In the genomic region with DNA sequence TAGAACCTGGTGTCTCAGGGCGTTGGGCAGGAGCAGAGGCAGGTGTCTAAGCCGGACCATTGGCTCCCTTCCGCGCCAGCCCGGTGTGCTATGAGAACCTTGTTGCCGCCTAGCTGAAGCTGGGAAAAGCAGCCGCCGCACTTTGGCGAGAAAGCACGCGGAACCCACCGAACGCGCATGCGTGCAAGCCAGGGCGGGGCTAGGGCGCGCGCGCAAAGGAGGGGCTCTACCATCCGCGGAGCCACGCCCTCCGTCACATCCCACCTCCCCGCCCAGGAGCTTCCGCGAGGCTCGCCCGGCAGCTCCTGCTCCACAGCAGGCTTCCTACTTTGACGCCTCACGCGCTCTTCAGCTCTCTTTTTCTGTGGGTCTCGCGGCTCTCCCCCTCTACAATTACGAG, we compare ENCODE assay signal across 8 cellular contexts. TPM values are rescaled to one million over a fixed set of nuclear protein-coding genes. Genes with fewer than 3 reads are reported as not detected.
DNase-seq lines count a peak whose midpoint lies in the region; ATAC-seq and TF ChIP-seq lines count a peak whose summit lies in the region.

No MANE protein-coding gene starts in this region.

- H3K9me2 ChIP-seq in MM.1S (replicated peaks; ENCODE audit: insufficient read depth, low read length): no peaks in the 10 kb centered on the region

- ATAC-seq in activated CD8-positive, alpha-beta T cell treated with anti-CD3 and anti-CD28 coated beads for 36 hours: peak; percentile 39
- peak in 6 of 8 donors; percentile 46 to 80 (median 65) for ATAC-seq in heart right ventricle
- ATAC-seq in HG02938 (IDR thresholded peaks at IDR 0.05; ENCODE audit: unreplicated experiment): no peak
- no peak for ATAC-seq in GM19023 (IDR thresholded peaks at IDR 0.05; ENCODE audit: unreplicated experiment)

- peaks cover 2% of the 10 kb centered on the region for H3K36me3 Mint-ChIP-seq in activated CD8-positive, alpha-beta T cell treated with anti-CD3 and anti-CD28 coated beads for 36 hours (ENCODE audit: low read depth)

- H3K27me3 Mint-ChIP-seq in activated CD8-positive, alpha-beta T cell treated with anti-CD3 and anti-CD28 coated beads for 36 hours: peaks cover 11% of the 10 kb centered on the region

- H3K4me2 ChIP-seq in MM.1S (ENCODE audit: low read depth, low read length): no peak overlapping the region

- H3K79me2 ChIP-seq in MM.1S (ENCODE audit: low read length): no peaks in the 10 kb centered on the region

- H2AFZ ChIP-seq in MM.1S (ENCODE audit: low read length): no peak overlapping the region

- intact Hi-C loops in activated CD8-positive, alpha-beta T cell treated with anti-CD3 and anti-CD28 coated beads for 36 hours (cut with micrococcal nuclease): no loop called here
- intact Hi-C loops in heart right ventricle (cut with DNase I): no loop called here

- CTCF ChIA-PET in activated CD8-positive, alpha-beta T cell treated with anti-CD3 and anti-CD28 coated beads for 36 hours (lab: Charles Lee): no interaction called here

- POLR2A ChIA-PET in activated CD8-positive, alpha-beta T cell treated with anti-CD3 and anti-CD28 coated beads for 36 hours (lab: Charles Lee): no interaction called here

- H3K4me1 Mint-ChIP-seq in activated CD8-positive, alpha-beta T cell treated with anti-CD3 and anti-CD28 coated beads for 36 hours (ENCODE audit: low read depth): no peaks in the 10 kb centered on the region

- H3K27ac Mint-ChIP-seq in activated CD8-positive, alpha-beta T cell treated with anti-CD3 and anti-CD28 coated beads for 36 hours: no peak overlapping the region

- H3K4me3 Mint-ChIP-seq in activated CD8-positive, alpha-beta T cell treated with anti-CD3 and anti-CD28 coated beads for 36 hours: no peak overlapping the region

- H4K20me1 ChIP-seq in MM.1S (ENCODE audit: insufficient read depth, low read length): no peaks in the 10 kb centered on the region

- H3F3A ChIP-seq in MM.1S (ENCODE audit: insufficient read depth, low read length): no peaks in the 10 kb centered on the region

- TF ChIP-seq CTCF in GM20000 (IDR thresholded peaks at IDR 0.05; ENCODE audit: extremely low read depth, missing control alignments): no peak
- TF ChIP-seq CTCF in activated CD8-positive, alpha-beta T cell treated with anti-CD3 and anti-CD28 coated beads for 36 hours (IDR thresholded peaks at IDR 0.05): no peak
- TF ChIP-seq CTCF in heart right ventricle (IDR thresholded peaks at IDR 0.05): no peak
- TF ChIP-seq CTCF in MM.1S (IDR thresholded peaks at IDR 0.05; ENCODE audit: low read length): no peak

- peaks cover 8% of the 10 kb centered on the region for H3K9me3 Mint-ChIP-seq in activated CD8-positive, alpha-beta T cell treated with anti-CD3 and anti-CD28 coated beads for 36 hours

- H3K27ac ChIP-seq in heart right ventricle: no peak overlapping the region
- H3K27ac ChIP-seq in MM.1S (ENCODE audit: low read length): no peak overlapping the region

- peaks cover 0 to 23% (median 0%) of the 10 kb centered on the region in 11 donors for H3K9me3 ChIP-seq in heart right ventricle
- no peaks in the 10 kb centered on the region for H3K9me3 ChIP-seq in MM.1S (replicated peaks; ENCODE audit: insufficient read depth, low read length)

- peaks cover 0 to 50% (median 12%) of the 10 kb centered on the region in 7 donors for H3K27me3 ChIP-seq in heart right ventricle
- H3K27me3 ChIP-seq in MM.1S (replicated peaks; ENCODE audit: insufficient read depth, low read length): no peaks in the 10 kb centered on the region; the same call in 1 of the 2 replicates

- DNase-seq in GM20000 (ENCODE audit: low spot score) (peak; percentile 69), heart right ventricle (peak; percentile 13 to 61), NCI-H345 treated with DMSO at 0.1 percent for 48 hours (lab: John Stamatoyannopoulos, UW; ENCODE audit: unreplicated experiment) (no peak), MM.1S (no peak)
- DNase-seq in activated CD8-positive, alpha-beta T cell treated with anti-CD3 and anti-CD28 coated beads for 36 hours: peak; percentile 38
- peak; percentile 2 to 36 for DNase-seq in stimulated activated CD4-positive, alpha-beta T cell treated with anti-CD3 and anti-CD28 coated beads, Interleukin-4, amount 100 ng/mL, for 4 hours

- H3K4me1 ChIP-seq in heart right ventricle: peaks cover 0 to 4% (median 0%) of the 10 kb centered on the region in 9 donors
- no peaks in the 10 kb centered on the region for H3K4me1 ChIP-seq in MM.1S (ENCODE audit: low read length)

- H3K36me3 ChIP-seq in heart right ventricle (no peaks in the 10 kb centered on the region), MM.1S (replicated peaks; ENCODE audit: insufficient read depth, low read length) (no peaks in the 10 kb centered on the region)

- H3K4me3 ChIP-seq in heart right ventricle (no peak overlapping the region), MM.1S (ENCODE audit: low read length) (no peak overlapping the region)

- 7 to 9% methylated on average over 35 of the region's 35 CpGs for WGBS in heart right ventricle, 2 donors

- H3K9ac ChIP-seq in MM.1S (ENCODE audit: low read length): no peak overlapping the region

RNA-seq across cellular contexts. Expression of gene WDR87, which starts 51.3 kb away (rescaled TPM):
- total RNA-seq in activated CD8-positive, alpha-beta T cell treated with anti-CD3 and anti-CD28 coated beads for 36 hours: not detected
- under 1 TPM in 1 of 10 donors, not detected in 9; 0.04 TPM for total RNA-seq in heart right ventricle
- not detected for polyA plus RNA-seq in heart right ventricle

RNA-seq across cellular contexts. Expression of gene SIPA1L3, which starts 51.9 kb away (rescaled TPM):
- total RNA-seq in activated CD8-positive, alpha-beta T cell treated with anti-CD3 and anti-CD28 coated beads for 36 hours: 1 to 10 TPM; 8.9 to 9.8 TPM
- 10 to 100 TPM in 8 of 10 donors, 1 to 10 TPM in 2; 5.2 to 24.2 (median 12.7) TPM for total RNA-seq in heart right ventricle
- polyA plus RNA-seq in heart right ventricle: 1 to 10 TPM; 2.8 to 8.4 TPM

Comparison
In these comparisons a context has a peak if more than half of its experiments do, and no peak if none do; other contexts are left out.
1. DNase-seq: peak in GM20000 (single experiment), activated CD8-positive, alpha-beta T cell treated with anti-CD3 and anti-CD28 coated beads for 36 hours (single experiment), heart right ventricle (2 of 2) and stimulated activated CD4-positive, alpha-beta T cell treated with anti-CD3 and anti-CD28 coated beads, Interleukin-4, amount 100 ng/mL, for 4 hours (2 of 2); none in NCI-H345 treated with DMSO at 0.1 percent for 48 hours (single experiment) and MM.1S (single experiment).
2. ATAC-seq: peak in activated CD8-positive, alpha-beta T cell treated with anti-CD3 and anti-CD28 coated beads for 36 hours (single experiment) and heart right ventricle (6 of 8); none in HG02938 (single experiment) and GM19023 (single experiment).